Comparison of ENCODE assay signal across 8 cellular contexts in the genomic region with DNA sequence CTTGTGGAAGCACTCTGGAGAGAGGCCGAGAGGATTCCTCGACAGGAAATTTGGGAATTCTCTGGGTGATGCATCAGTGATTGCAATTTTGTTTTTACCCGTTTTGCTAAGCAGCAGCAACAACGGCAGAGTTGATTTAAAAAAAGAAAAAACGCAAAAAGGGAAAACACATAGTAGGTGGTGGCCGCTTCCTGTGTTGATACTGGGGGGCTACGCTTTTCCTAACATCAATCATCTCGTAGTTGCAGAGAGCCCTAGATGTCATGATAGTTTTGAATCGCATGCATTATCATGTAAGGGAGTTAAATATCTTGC. TPM values are rescaled to one million over a fixed set of nuclear protein-coding genes. Genes with fewer than 3 reads are reported as not detected.
DNase-seq lines count a peak whose midpoint lies in the region; ATAC-seq and TF ChIP-seq lines count a peak whose summit lies in the region.

No MANE protein-coding gene starts in this region.

- H3K4me3 ChIP-seq in GM06990 (replicated peaks; ENCODE audit: low read depth, low read length) (peak overlapping the region; percentile 76), PC-9 (peak overlapping the region; percentile 88), esophagus muscularis mucosa (peak overlapping the region; percentile 74 to 99 (median 90))

- H4K20me1 ChIP-seq in PC-9 (ENCODE audit: insufficient read depth): no peaks in the 10 kb centered on the region

- H3K36me3 Mint-ChIP-seq in progenitor cell of endocrine pancreas (ENCODE audit: insufficient read depth): no peaks in the 10 kb centered on the region

- H3K9me3 ChIP-seq in PC-9 (ENCODE audit: insufficient read depth, low read depth) (no peaks in the 10 kb centered on the region), esophagus muscularis mucosa (no peaks in the 10 kb centered on the region)

- TF ChIP-seq EP300 in esophagus muscularis mucosa (IDR thresholded peaks at IDR 0.05): no peak

- H3K27ac ChIP-seq in PC-9 (peak overlapping the region; percentile 62), esophagus muscularis mucosa (replicated peaks in 1 of 4) (peak overlapping the region; percentile 94 to 99 (median 96))

- peak overlapping the region; percentile 78 for H3K4me3 Mint-ChIP-seq in progenitor cell of endocrine pancreas (ENCODE audit: low read depth)

- no peak for TF ChIP-seq POLR2A in esophagus muscularis mucosa (IDR thresholded peaks at IDR 0.05; ENCODE audit: low read depth)

- H3F3A ChIP-seq in PC-9 (ENCODE audit: insufficient read depth, low read depth): 0 out of 2 replicates have a peak, but pooled peaks cover 3% of the 10 kb centered on the region

- H3K4me1 ChIP-seq in PC-9 (replicated peaks; ENCODE audit: insufficient read depth) (peaks cover 8% of the 10 kb centered on the region), esophagus muscularis mucosa (peaks cover 7 to 39% (median 36%) of the 10 kb centered on the region in 4 donors)

- H3K79me2 ChIP-seq in PC-9 (ENCODE audit: low read depth): no peaks in the 10 kb centered on the region

- peaks cover 6% of the 10 kb centered on the region for H3K27me3 Mint-ChIP-seq in progenitor cell of endocrine pancreas

- POLR2A ChIA-PET in PC-9 (lab: Charles Lee; ENCODE audit: unreplicated experiment): no interaction called here

- intact Hi-C loops in PC-9 (cut with micrococcal nuclease; ENCODE audit: unreplicated experiment): no loop called here
- intact Hi-C loops in esophagus muscularis mucosa (cut with DNase I): loop anchor here (10.0 kb wide), 1 partner anchor 153 kb away; no protein-coding TSS in a partner anchor

- peak overlapping the region; percentile 95 for H3K4me2 ChIP-seq in PC-9

- H3K9me2 ChIP-seq in PC-9 (ENCODE audit: insufficient read depth): no peaks in the 10 kb centered on the region

- H3K4me1 Mint-ChIP-seq in progenitor cell of endocrine pancreas (ENCODE audit: low read depth): peaks cover 13% of the 10 kb centered on the region

- H3K36me3 ChIP-seq in GM06990 (ENCODE audit: control insufficient read depth, insufficient read depth, low read length): no peaks in the 10 kb centered on the region
- no peaks in the 10 kb centered on the region for H3K36me3 ChIP-seq in PC-9 (ENCODE audit: low read depth)
- no peaks in the 10 kb centered on the region for H3K36me3 ChIP-seq in esophagus muscularis mucosa

- WGBS in esophagus muscularis mucosa: 5% methylated on average over 9 of the region's 9 CpGs

- no peak for ATAC-seq in left lobe of liver
- no peak for ATAC-seq in GM21717 (IDR thresholded peaks at IDR 0.05; ENCODE audit: unreplicated experiment)

- no peak for DNase-seq in GM06990 (ENCODE audit: extremely low read depth, insufficient read length)
- DNase-seq in PC-9: no peak
- no peak for DNase-seq in esophagus muscularis mucosa (ENCODE audit: extremely low spot score)
- DNase-seq in progenitor cell of endocrine pancreas (ENCODE audit: low spot score, unreplicated experiment): no peak
- DNase-seq in left lobe of liver (ENCODE audit: low spot score): no peak
- DNase-seq in T1000 (lab: John Stamatoyannopoulos, UW): no peak
- DNase-seq in iPS-NIHi11 (ENCODE audit: low spot score): no peak

- no peaks in the 10 kb centered on the region for H3K9me3 Mint-ChIP-seq in progenitor cell of endocrine pancreas (ENCODE audit: low read depth)

- CTCF ChIA-PET in PC-9 (lab: Charles Lee): interaction anchor here (0.6 kb wide), 1 partner anchor 29 kb away, joined by 8 read pairs; no protein-coding TSS in a partner anchor

- peak overlapping the region; percentile 94 for H2AFZ ChIP-seq in PC-9

- H3K27me3 ChIP-seq in GM06990 (replicated peaks; ENCODE audit: control insufficient read depth, insufficient read depth, low read length) (no peaks in the 10 kb centered on the region), PC-9 (ENCODE audit: insufficient read depth, low read depth) (no peaks in the 10 kb centered on the region), esophagus muscularis mucosa (no peaks in the 10 kb centered on the region)

- H3K27ac Mint-ChIP-seq in progenitor cell of endocrine pancreas: peak overlapping the region; percentile 97

- no TSS peak for BruUV-seq in PC-9 (replicated peaks; lab: Mats Ljungman, UMichigan)

- no peak for TF ChIP-seq CTCF in GM06990 (IDR thresholded peaks at IDR 0.05; ENCODE audit: insufficient read depth, low read length, poor library complexity, severe bottlenecking)
- TF ChIP-seq CTCF in PC-9 (conservative IDR thresholded peaks at IDR 0.05): no peak
- TF ChIP-seq CTCF in esophagus muscularis mucosa (IDR thresholded peaks at IDR 0.05): no peak
- no peak for TF ChIP-seq CTCF in progenitor cell of endocrine pancreas (IDR thresholded peaks at IDR 0.05; ENCODE audit: unreplicated experiment)

RNA-seq across cellular contexts. Expression of gene RBM43, which starts 0.3 kb away (rescaled TPM):
- total RNA-seq in PC-9 (2021) (4.8 and 5.3 TPM in 2 replicates), esophagus muscularis mucosa (1 to 10 TPM; 3.3 to 8.3 (median 5.0) TPM), progenitor cell of endocrine pancreas (4.6 and 4.7 TPM in 2 replicates), left lobe of liver (3.4 TPM)

RNA-seq across cellular contexts. Expression of gene NMI, which starts 27.5 kb away (rescaled TPM):
- total RNA-seq in PC-9 (2021): 24.6 and 32.7 TPM in 2 replicates
- total RNA-seq in esophagus muscularis mucosa: 10 to 100 TPM in 2 of 4 donors, 1 to 10 TPM in 2; 8.3 to 12.0 (median 10.1) TPM
- total RNA-seq in progenitor cell of endocrine pancreas: 3.5 and 4.0 TPM in 2 replicates
- 6.6 TPM for total RNA-seq in left lobe of liver
